In the genomic region with DNA sequence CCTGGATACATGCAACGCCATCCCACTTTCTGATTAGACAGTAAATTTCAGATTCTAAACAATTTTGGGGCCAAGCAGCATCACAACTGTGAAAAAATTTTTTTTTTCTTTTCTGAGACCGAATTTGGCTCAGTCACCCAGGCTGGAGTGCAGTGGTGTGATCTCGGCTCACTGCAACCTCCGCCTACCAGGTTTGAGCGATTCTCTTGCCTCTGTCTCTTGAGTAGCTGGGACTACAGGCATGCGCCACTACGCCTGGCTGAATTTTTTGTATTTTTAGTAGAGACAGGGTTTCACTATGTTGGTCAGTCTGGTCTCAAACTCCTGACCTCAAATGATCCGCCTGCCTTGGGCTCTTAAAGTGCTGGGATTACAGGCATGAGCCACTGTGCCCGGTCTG, we compare ENCODE assay signal across 8 cellular contexts. TPM values are rescaled to one million over a fixed set of nuclear protein-coding genes. Genes with fewer than 3 reads are reported as not detected.
DNase-seq lines count a peak whose midpoint lies in the region; FAIRE-seq and TF ChIP-seq lines count a peak whose summit lies in the region.
"Not testable (repeated sequence)": the region's sequence is repeated elsewhere in the genome, so short reads cannot be mapped to it uniquely, and the experiment has no call there.

No MANE protein-coding gene starts in this region.

- H4K20me1 ChIP-seq in astrocyte (ENCODE audit: insufficient read depth, low read length), result not testable (repeated sequence)

- H3K4me2 ChIP-seq in astrocyte (ENCODE audit: low read length), result not testable (repeated sequence)

- not testable (repeated sequence) for H3K4me3 Mint-ChIP-seq in astrocyte (ENCODE audit: unreplicated experiment); endodermal cell; nephron progenitor cell

- H3K27ac ChIP-seq in HUES6 (ENCODE audit: low read depth, low read length) (peak overlapping the region; percentile 92), left ventricle myocardium inferior (replicated peaks) (peak overlapping the region; percentile 77), iPS-18a (ENCODE audit: low read length) (peak overlapping the region; percentile 77)
- H3K27ac ChIP-seq in astrocyte (ENCODE audit: low read depth, low read length); endodermal cell (ENCODE audit: low read depth, low read length); thyroid gland: not testable (repeated sequence)

- not testable (repeated sequence) for TF ChIP-seq POLR2A in thyroid gland (IDR thresholded peaks at IDR 0.05)

- TF ChIP-seq CTCF in astrocyte (IDR thresholded peaks at IDR 0.05; ENCODE audit: insufficient read depth, low read depth, low read length); endodermal cell (conservative IDR thresholded peaks at IDR 0.05); left ventricle myocardium inferior (IDR thresholded peaks at IDR 0.05; ENCODE audit: borderline replicate concordance); nephron progenitor cell (IDR thresholded peaks at IDR 0.05); thyroid gland (IDR thresholded peaks at IDR 0.05): not testable (repeated sequence)

- not testable (repeated sequence) for H3K4me3 ChIP-seq in HUES6 (ENCODE audit: low read depth, low read length); astrocyte (ENCODE audit: insufficient read depth, low read depth, low read length); endodermal cell (ENCODE audit: low read length); left ventricle myocardium inferior; thyroid gland (replicated peaks in 1 of 3)
- H3K4me3 ChIP-seq in iPS-18a (ENCODE audit: low read length), result peak overlapping the region; percentile 24

- H3K9ac ChIP-seq in ES-I3 (ENCODE audit: low read depth, low read length) (0 out of 2 replicates have a peak overlapping the region, but pooled peaks have one; percentile 1), HUES6 (ENCODE audit: low read length) (peak overlapping the region; percentile 64), iPS-18a (ENCODE audit: low read length) (peak overlapping the region; percentile 4)
- H3K9ac ChIP-seq in astrocyte (ENCODE audit: low read length); endodermal cell (ENCODE audit: extremely low read depth, low read length, poor library complexity, severe bottlenecking): not testable (repeated sequence)

- not testable (repeated sequence) for H3K27me3 Mint-ChIP-seq in astrocyte (ENCODE audit: low read depth, unreplicated experiment); endodermal cell (ENCODE audit: insufficient read depth); nephron progenitor cell (ENCODE audit: low read depth, poor library complexity)

- not testable (repeated sequence) for DNase-seq in astrocyte (ENCODE audit: low read depth); left ventricle myocardium inferior; nephron progenitor cell
- peak; percentile 74 for DNase-seq in endodermal cell
- peak; percentile 27 to 40 for DNase-seq in thyroid gland

- not testable (repeated sequence) for H3K9me3 ChIP-seq in ES-I3 (ENCODE audit: control insufficient read depth, insufficient read depth, low read length); HUES6 (ENCODE audit: control insufficient read depth, insufficient read depth, low read depth, low read length); astrocyte (ENCODE audit: insufficient read depth, low read depth, low read length); endodermal cell (ENCODE audit: control insufficient read depth, low read length); left ventricle myocardium inferior (replicated peaks); iPS-18a (ENCODE audit: control insufficient read depth, low read depth, low read length); thyroid gland

- 75 to 80% methylated on average over 9 of the region's 9 CpGs for WGBS in endodermal cell (ENCODE audit: insufficient coverage in 1 of 2, insufficient read length in 1 of 2), 2 experiments
- 53 to 66% methylated on average over 8 to 9 of the region's 9 CpGs for WGBS in thyroid gland, 2 donors

- not testable (repeated sequence) for H3K27me3 ChIP-seq in HUES6 (ENCODE audit: control insufficient read depth, insufficient read depth, low read length); astrocyte (ENCODE audit: insufficient read depth, low read length); endodermal cell (ENCODE audit: control insufficient read depth, insufficient read depth, low read length, poor library complexity, severe bottlenecking); left ventricle myocardium inferior (ENCODE audit: low read depth); iPS-18a (ENCODE audit: control insufficient read depth, insufficient read depth, low read length); thyroid gland

- H3K9me3 Mint-ChIP-seq in astrocyte (ENCODE audit: unreplicated experiment); nephron progenitor cell: not testable (repeated sequence)
- peaks cover 14% of the 10 kb centered on the region for H3K9me3 Mint-ChIP-seq in endodermal cell

- H3K4me1 ChIP-seq in ES-I3 (ENCODE audit: insufficient read depth, low read length), result peaks cover 42% of the 10 kb centered on the region
- peaks cover 53% of the 10 kb centered on the region for H3K4me1 ChIP-seq in HUES6 (ENCODE audit: control insufficient read depth, insufficient read depth, low read length)
- not testable (repeated sequence) for H3K4me1 ChIP-seq in astrocyte (ENCODE audit: insufficient read depth, low read length); endodermal cell (ENCODE audit: control insufficient read depth, insufficient read depth, low read length); thyroid gland
- peaks cover 13% of the 10 kb centered on the region for H3K4me1 ChIP-seq in left ventricle myocardium inferior
- peaks cover 49% of the 10 kb centered on the region for H3K4me1 ChIP-seq in iPS-18a (ENCODE audit: control insufficient read depth, low read depth, low read length)

- intact Hi-C loops in left ventricle myocardium inferior (cut with micrococcal nuclease); thyroid gland (cut with DNase I): not testable (repeated sequence)

- not testable (repeated sequence) for FAIRE-seq in astrocyte (lab: Jason Lieb, UNC)

- H2AFZ ChIP-seq in astrocyte (ENCODE audit: low read depth, low read length), result not testable (repeated sequence)

- H3K79me2 ChIP-seq in astrocyte (ENCODE audit: insufficient read depth, low read length), result not testable (repeated sequence)

- H3K27ac Mint-ChIP-seq in astrocyte (ENCODE audit: unreplicated experiment), result peak overlapping the region; percentile 35
- H3K27ac Mint-ChIP-seq in endodermal cell, result peak overlapping the region; percentile 82
- H3K27ac Mint-ChIP-seq in nephron progenitor cell, result peak overlapping the region; percentile 32

- H3K36me3 ChIP-seq in ES-I3 (ENCODE audit: insufficient read depth, low read length); HUES6 (ENCODE audit: control insufficient read depth, insufficient read depth, low read length); astrocyte (ENCODE audit: insufficient read depth, low read length); endodermal cell (ENCODE audit: control insufficient read depth, insufficient read depth, low read length); left ventricle myocardium inferior; iPS-18a (ENCODE audit: control insufficient read depth, low read depth, low read length); thyroid gland: not testable (repeated sequence)

- H3K36me3 Mint-ChIP-seq in astrocyte (ENCODE audit: low read depth, unreplicated experiment); nephron progenitor cell (ENCODE audit: low read depth): not testable (repeated sequence)
- H3K36me3 Mint-ChIP-seq in endodermal cell (ENCODE audit: low read depth), result peaks cover 11% of the 10 kb centered on the region

- not testable (repeated sequence) for H3K4me1 Mint-ChIP-seq in astrocyte (ENCODE audit: low read depth, unreplicated experiment)
- H3K4me1 Mint-ChIP-seq in endodermal cell (peaks cover 36% of the 10 kb centered on the region), nephron progenitor cell (peaks cover 25% of the 10 kb centered on the region)

RNA-seq across cellular contexts. Expression of a gene that starts 8.0 kb away (rescaled TPM):
- 34.7 and 35.4 TPM in 2 replicates for total RNA-seq in astrocyte
- total RNA-seq in endodermal cell, result 100 to 1,000 TPM; 100 to 538 TPM
- polyA plus RNA-seq in endodermal cell (2013, experiment 1 of 2), result 128 TPM
- polyA plus RNA-seq in endodermal cell (2013, experiment 2 of 2), result 90.0 TPM
- 23.4 TPM for total RNA-seq in left ventricle myocardium inferior
- total RNA-seq in thyroid gland, result 10 to 100 TPM; 51.7 to 71.2 (median 67.3) TPM

RNA-seq across cellular contexts. Expression of a gene that starts 43.2 kb away (rescaled TPM):
- total RNA-seq in astrocyte, result 159 and 166 TPM in 2 replicates
- 100 to 1,000 TPM; 116 to 255 TPM for total RNA-seq in endodermal cell
- 90.8 TPM for polyA plus RNA-seq in endodermal cell (2013, experiment 1 of 2)
- 86.5 TPM for polyA plus RNA-seq in endodermal cell (2013, experiment 2 of 2)
- total RNA-seq in left ventricle myocardium inferior, result 94.2 TPM
- 100 to 1,000 TPM; 112 to 158 (median 136) TPM for total RNA-seq in thyroid gland

Comparison
In these comparisons a context has a peak if more than half of its experiments do, and no peak if none do; other contexts are left out.
1. H3K27ac Mint-ChIP-seq: peak in every context shown above with its lines; median percentile 82 in endodermal cell; 35 in astrocyte; 32 in nephron progenitor cell.